In genomic region chr1:156281281-156282142, GRCh38 we compare ENCODE assay signal across 8 cellular contexts. TPM values are rescaled to one million over a fixed set of nuclear protein-coding genes. Genes with fewer than 3 reads are reported as not detected.
A peak's percentile ranks its signal among the peaks of the same experiment; 100 is the strongest.
DNase-seq lines count a peak whose midpoint lies in the region; ATAC-seq and TF ChIP-seq lines count a peak whose summit lies in the region.

No MANE protein-coding gene starts in this region.

- peak; percentile 31 for TF ChIP-seq CTCF in GM10266 (IDR thresholded peaks at IDR 0.05; ENCODE audit: control insufficient read depth, insufficient read depth, low read depth, missing control alignments)
- TF ChIP-seq CTCF in Peyer's patch (IDR thresholded peaks at IDR 0.05) = peak in 1 of 6 experiments; percentile 5
- TF ChIP-seq CTCF in omental fat pad (IDR thresholded peaks at IDR 0.05) = no peak

- H3K4me1 ChIP-seq in Peyer's patch = peaks cover 0 to 33% (median 4%) of the 10 kb centered on the region in 4 donors

- TF ChIP-seq POLR2A in Peyer's patch (IDR thresholded peaks at IDR 0.05) = no peak

- ATAC-seq in HG02610 (IDR thresholded peaks at IDR 0.05; ENCODE audit: unreplicated experiment) (peak; percentile 37), omental fat pad (ENCODE audit: low FRiP score) (no peak), HG03520 (IDR thresholded peaks at IDR 0.05; ENCODE audit: unreplicated experiment) (no peak)

- no peaks in the 10 kb centered on the region for H3K27me3 ChIP-seq in Peyer's patch

- DNase-seq in GM10266 (ENCODE audit: extremely low spot score) = peak; percentile 66
- no peak for DNase-seq in Peyer's patch
- DNase-seq in amniotic epithelial cell (ENCODE audit: low read depth) = peak; percentile 31
- DNase-seq in stimulated activated CD4-positive, alpha-beta T cell treated with anti-CD3 and anti-CD28 coated beads, Interleukin-2, amount 100 ng/mL, for 4 hours (ENCODE audit: low read depth) = peak; percentile 27
- no peak for DNase-seq in omental fat pad (ENCODE audit: low spot score)

- H3K36me3 ChIP-seq in Peyer's patch = peaks cover 0 to 32% (median 0%) of the 10 kb centered on the region in 3 donors

- peak overlapping the region; percentile 91 to 93 (median 93) for H3K27ac ChIP-seq in Peyer's patch

- peak overlapping the region; percentile 68 to 92 (median 80) for H3K4me3 ChIP-seq in Peyer's patch
- H3K4me3 ChIP-seq in iPS-18c (ENCODE audit: insufficient read depth, low read depth, low read length) = peak overlapping the region; percentile 87

- H3K9me3 ChIP-seq in Peyer's patch (no peaks in the 10 kb centered on the region), iPS-18c (ENCODE audit: control insufficient read depth, insufficient read depth, low read length) (no peaks in the 10 kb centered on the region)

RNA-seq across cellular contexts. Expression of gene SMG5, which starts 1.1 kb away (rescaled TPM):
- 100 to 1,000 TPM in 2 of 4 donors, 10 to 100 TPM in 2; 70.1 to 139 (median 103) TPM for total RNA-seq in Peyer's patch
- total RNA-seq in omental fat pad = 10 to 100 TPM; 51.0 to 81.2 (median 53.2) TPM

RNA-seq across cellular contexts. Expression of gene TMEM79, which starts 2.6 kb away (rescaled TPM):
- total RNA-seq in Peyer's patch (1 to 10 TPM; 1.9 to 9.7 (median 5.4) TPM), omental fat pad (1 to 10 TPM; 1.3 to 4.3 (median 1.4) TPM)

RNA-seq across cellular contexts. Expression of gene GLMP, which starts 14.0 kb away (rescaled TPM):
- 10 to 100 TPM; 23.1 to 67.8 (median 61.3) TPM for total RNA-seq in Peyer's patch
- total RNA-seq in omental fat pad = 10 to 100 TPM; 44.0 to 71.1 (median 55.9) TPM

RNA-seq across cellular contexts. Expression of gene VHLL, which starts 17.6 kb away (rescaled TPM):
- total RNA-seq in Peyer's patch (not detected), omental fat pad (not detected)

RNA-seq across cellular contexts. Expression of gene PAQR6, which starts 33.7 kb away (rescaled TPM):
- 1 to 10 TPM in 3 of 4 donors, under 1 TPM in 1; 0.70 to 7.4 (median 4.1) TPM for total RNA-seq in Peyer's patch
- 1 to 10 TPM in 3 of 4 donors, under 1 TPM in 1; 0.74 to 3.4 (median 1.6) TPM for total RNA-seq in omental fat pad

Comparison
In these comparisons a context has a peak if more than half of its experiments do, and no peak if none do; other contexts are left out.
1. DNase-seq: peak in GM10266 (single experiment), amniotic epithelial cell (single experiment) and stimulated activated CD4-positive, alpha-beta T cell treated with anti-CD3 and anti-CD28 coated beads, Interleukin-2, amount 100 ng/mL, for 4 hours (single experiment); none in Peyer's patch (0 of 3) and omental fat pad (single experiment).